ENCODE assay signal across 18 cellular contexts in genomic region chr18:9400197-9400596, GRCh38.
A peak's percentile ranks its signal among the peaks of the same experiment; 100 is the strongest.
DNase-seq lines count a peak whose midpoint lies in the region; ATAC-seq and TF ChIP-seq lines count a peak whose summit lies in the region.
"Had no signal": no experiment of that assay in that cellular context is flagged by ENCODE, and none has a peak within 500 bp of the region (broad histone marks: within the 10 kb centered on the region; RNA-seq: fewer than 3 reads in every experiment).

No MANE protein-coding gene starts in this region.

- no peak for ATAC-seq in Panc1
- ATAC-seq: GM23338 had no signal

- DNase-seq in GDM1 (lab: John Stamatoyannopoulos, UW) (peak; percentile 1), Panc1 (ENCODE audit: low read depth, low spot score) (no peak), dermis microvascular lymphatic vessel endothelial cell (ENCODE audit: low read depth in 2 of 2) (peak; percentile 18 to 75), midbrain (lab: John Stamatoyannopoulos, UW) (peak; percentile 10), H7 (no peak), esophagus muscularis mucosa (ENCODE audit: extremely low spot score) (no peak), GM20000 (ENCODE audit: low spot score) (no peak)
- DNase-seq: ACHN, DMS79 treated with DMSO at 0.1 percent for 48 hours, KBM-7, MV-4-11, NCI-H1417, NCI-H1930, NCI-H226, NCI-H524, NCI-H82 had no signal

- TF ChIP-seq POLR2A in esophagus muscularis mucosa (IDR thresholded peaks at IDR 0.05; ENCODE audit: low read depth): no peak

- 46% methylated on average over 5 of the region's 5 CpGs for WGBS in esophagus muscularis mucosa

- POLR2A ChIA-PET in Panc1 (lab: Charles Lee): no interaction called here

- no peak for TF ChIP-seq EP300 in esophagus muscularis mucosa (IDR thresholded peaks at IDR 0.05)

- H3K36me3 ChIP-seq in Panc1 (ENCODE audit: control insufficient read depth, insufficient read depth, low read length) (no peaks in the 10 kb centered on the region), H7 (replicated peaks; ENCODE audit: control insufficient read depth, insufficient read depth, low read length) (no peaks in the 10 kb centered on the region), esophagus muscularis mucosa (peaks cover 11 to 50% (median 13%) of the 10 kb centered on the region in 4 donors)

- intact Hi-C loops in Panc1 (cut with micrococcal nuclease; ENCODE audit: unreplicated experiment): no loop called here
- intact Hi-C loops in esophagus muscularis mucosa (cut with DNase I): no loop called here

- H3K4me3 ChIP-seq in Panc1 (ENCODE audit: low read depth in 2 of 2, low read length in 2 of 2) (no peak overlapping the region), H7 (ENCODE audit: insufficient read depth, low read depth, low read length) (no peak overlapping the region), esophagus muscularis mucosa (no peak overlapping the region)
- H3K4me3 ChIP-seq: GM23338 had no signal

- H3K9me3 ChIP-seq in Panc1 (ENCODE audit: control insufficient read depth, insufficient read depth, low read depth, low read length): no peaks in the 10 kb centered on the region
- no peaks in the 10 kb centered on the region for H3K9me3 ChIP-seq in esophagus muscularis mucosa

- BruUV-seq in Panc1 (replicated peaks; lab: Mats Ljungman, UMichigan): TSS peak; percentile 72

- CTCF ChIA-PET in Panc1 (lab: Charles Lee): no interaction called here

- H3K27ac ChIP-seq in Panc1 (ENCODE audit: low read length) (no peak overlapping the region), esophagus muscularis mucosa (replicated peaks in 1 of 4) (no peak overlapping the region)
- H3K27ac ChIP-seq: C4-2B had no signal

- H3K4me1 ChIP-seq in Panc1 (ENCODE audit: control insufficient read depth, insufficient read depth, low read length) (no peaks in the 10 kb centered on the region), esophagus muscularis mucosa (peaks cover 0 to 19% (median 13%) of the 10 kb centered on the region in 4 donors)

- TF ChIP-seq CTCF in Panc1 (IDR thresholded peaks at IDR 0.05) (no peak), esophagus muscularis mucosa (IDR thresholded peaks at IDR 0.05) (no peak), GM20000 (IDR thresholded peaks at IDR 0.05; ENCODE audit: extremely low read depth, missing control alignments) (no peak)

- in situ Hi-C loops in Panc1 (cut with HindIII; ENCODE audit: low pct_unique_long_range_greater_than_20kb, low sequenced_read_pairs): no loop called here

- H3K27me3 ChIP-seq in Panc1 (ENCODE audit: control insufficient read depth, insufficient read depth, low read length) (no peaks in the 10 kb centered on the region), H7 (ENCODE audit: control insufficient read depth, insufficient read depth, low read length) (no peaks in the 10 kb centered on the region), esophagus muscularis mucosa (no peaks in the 10 kb centered on the region)

Comparison
In these comparisons a context has a peak if more than half of its experiments do, and no peak if none do; other contexts are left out.
1. DNase-seq: peak in GDM1 (single experiment), dermis microvascular lymphatic vessel endothelial cell (2 of 2) and midbrain (single experiment); none in Panc1 (single experiment), H7 (single experiment), esophagus muscularis mucosa (single experiment) and GM20000 (single experiment).